In genomic region chr3:151084893-151085226, GRCh38 we compare ENCODE assay signal across 8 cellular contexts. TPM values are rescaled to one million over a fixed set of nuclear protein-coding genes. Genes with fewer than 3 reads are reported as not detected.
A peak's percentile ranks its signal among the peaks of the same experiment; 100 is the strongest.
DNase-seq lines count a peak whose midpoint lies in the region; ATAC-seq and TF ChIP-seq lines count a peak whose summit lies in the region.

No MANE protein-coding gene starts in this region.

- H3K9me2 ChIP-seq in MM.1S (replicated peaks; ENCODE audit: insufficient read depth, low read length), result no peaks in the 10 kb centered on the region

- peaks cover 11% of the 10 kb centered on the region for H3K4me1 Mint-ChIP-seq in CD4-positive, alpha-beta T cell (ENCODE audit: low read depth)
- H3K4me1 Mint-ChIP-seq in effector memory CD8-positive, alpha-beta T cell (ENCODE audit: low read depth in 2 of 2), result peaks cover 0 to 11% of the 10 kb centered on the region in 2 donors

- H3K27ac Mint-ChIP-seq in CD4-positive, alpha-beta T cell, result no peak overlapping the region
- H3K27ac Mint-ChIP-seq in effector memory CD8-positive, alpha-beta T cell, result no peak overlapping the region

- H3K9me3 ChIP-seq in CD4-positive, alpha-beta T cell (ENCODE audit: control insufficient read depth, low read length), result no peaks in the 10 kb centered on the region
- H3K9me3 ChIP-seq in MM.1S (replicated peaks; ENCODE audit: insufficient read depth, low read length) (no peaks in the 10 kb centered on the region), neuronal stem cell (replicated peaks in 1 of 2; ENCODE audit: control insufficient read depth in 2 of 2, insufficient read depth in 1 of 2, low read depth in 1 of 2, low read length in 2 of 2) (no peaks in the 10 kb centered on the region)

- no peak overlapping the region for H3K14ac ChIP-seq in neuronal stem cell (ENCODE audit: low read length)

- no peak for ATAC-seq in CD4-positive, alpha-beta T cell (ENCODE audit: poor library complexity)
- ATAC-seq in effector memory CD8-positive, alpha-beta T cell (replicated peaks), result no peak
- no peak for ATAC-seq in GM21737 (IDR thresholded peaks at IDR 0.05; ENCODE audit: unreplicated experiment)

- H2BK12ac ChIP-seq in neuronal stem cell (ENCODE audit: low read length), result no peak overlapping the region

- no peaks in the 10 kb centered on the region for H4K20me1 ChIP-seq in MM.1S (ENCODE audit: insufficient read depth, low read length)

- H3K4me2 ChIP-seq in MM.1S (ENCODE audit: low read depth, low read length), result peak overlapping the region; percentile 81
- peak overlapping the region; percentile 93 for H3K4me2 ChIP-seq in neuronal stem cell (ENCODE audit: insufficient read depth, low read length, poor library complexity, severe bottlenecking)

- no peaks in the 10 kb centered on the region for H3K9me3 Mint-ChIP-seq in CD4-positive, alpha-beta T cell
- H3K9me3 Mint-ChIP-seq in effector memory CD8-positive, alpha-beta T cell, result no peaks in the 10 kb centered on the region

- H4K91ac ChIP-seq in neuronal stem cell (ENCODE audit: low read depth, low read length, poor library complexity), result no peak overlapping the region

- WGBS in neuronal stem cell (ENCODE audit: extremely low coverage in 2 of 2, insufficient read length in 2 of 2, insufficient replicate concordance in 1 of 2), 2 donors, result no CpG with 5 or more reads among the region's 14 CpGs

- H3K27me3 ChIP-seq in CD4-positive, alpha-beta T cell (ENCODE audit: control insufficient read depth, insufficient read depth, low read length), result peaks cover 40% of the 10 kb centered on the region
- peaks cover 15% of the 10 kb centered on the region; the same call in 1 of the 2 replicates for H3K27me3 ChIP-seq in MM.1S (replicated peaks; ENCODE audit: insufficient read depth, low read length)
- peaks cover 0 to 21% (median 0%) of the 10 kb centered on the region in 3 experiments for H3K27me3 ChIP-seq in neuronal stem cell (ENCODE audit: control insufficient read depth in 3 of 3, insufficient read depth in 3 of 3, low read depth in 1 of 3, low read length in 3 of 3)

- peak overlapping the region; percentile 52 for H2BK15ac ChIP-seq in neuronal stem cell (ENCODE audit: low read length)

- intact Hi-C loops in CD4-positive, alpha-beta T cell (cut with DNase I, micrococcal nuclease), result loop anchor here in 1 of 2 experiments (5.0 kb wide), 1 partner anchor 363 kb away; no protein-coding TSS in a partner anchor

- H3K36me3 ChIP-seq in MM.1S (replicated peaks; ENCODE audit: insufficient read depth, low read length) (no peaks in the 10 kb centered on the region), neuronal stem cell (replicated peaks in 1 of 2; ENCODE audit: control insufficient read depth in 2 of 2, insufficient read depth in 2 of 2, low read length in 2 of 2) (no peaks in the 10 kb centered on the region)

- H3K79me1 ChIP-seq in neuronal stem cell (ENCODE audit: low read depth, low read length), result no peaks in the 10 kb centered on the region

- peak overlapping the region; percentile 57 for H3K23ac ChIP-seq in neuronal stem cell (ENCODE audit: low read depth, low read length, poor library complexity)

- peak overlapping the region; percentile 98 for H3K18ac ChIP-seq in neuronal stem cell (ENCODE audit: low read length)

- H3K4ac ChIP-seq in neuronal stem cell (ENCODE audit: low read length), result no peak overlapping the region

- peaks cover 4% of the 10 kb centered on the region; the same call in 1 of the 2 replicates for H3F3A ChIP-seq in MM.1S (ENCODE audit: insufficient read depth, low read length)

- peak overlapping the region; percentile 69 for H3K4me3 ChIP-seq in MM.1S (ENCODE audit: low read length)
- H3K4me3 ChIP-seq in neuronal stem cell (ENCODE audit: low read length in 2 of 2), result peak overlapping the region; percentile 69 to 87

- H3K9ac ChIP-seq in MM.1S (ENCODE audit: low read length) (peak overlapping the region; percentile 48; the same call in 1 of the 2 replicates), neuronal stem cell (ENCODE audit: low read depth, low read length, poor library complexity) (peak overlapping the region; percentile 88)

- H3K4me1 ChIP-seq in MM.1S (ENCODE audit: low read length), result peaks cover 6% of the 10 kb centered on the region
- peaks cover 3 to 8% of the 10 kb centered on the region in 2 donors for H3K4me1 ChIP-seq in neuronal stem cell (ENCODE audit: control insufficient read depth in 2 of 2, insufficient read depth in 1 of 2, low read depth in 1 of 2, low read length in 2 of 2)

- no peaks in the 10 kb centered on the region for H3K36me3 Mint-ChIP-seq in CD4-positive, alpha-beta T cell (ENCODE audit: low read depth)
- H3K36me3 Mint-ChIP-seq in effector memory CD8-positive, alpha-beta T cell (ENCODE audit: insufficient read depth), result peaks cover 12% of the 10 kb centered on the region

- peak overlapping the region; percentile 83 for H3K4me3 Mint-ChIP-seq in CD4-positive, alpha-beta T cell
- peak overlapping the region; percentile 49 to 89 for H3K4me3 Mint-ChIP-seq in effector memory CD8-positive, alpha-beta T cell

- no peak for DNase-seq in CD4-positive, alpha-beta T cell
- DNase-seq in MM.1S (no peak), neuronal stem cell (ENCODE audit: low spot score) (no peak), NCI-H187 (lab: John Stamatoyannopoulos, UW) (no peak), HPDE6-E6E7 (ENCODE audit: extremely low spot score) (no peak)
- no peak for DNase-seq in effector memory CD8-positive, alpha-beta T cell
- no peak for DNase-seq in activated effector memory CD4-positive, alpha-beta T cell treated with anti-CD3 and anti-CD28 coated beads, Interleukin-2, amount 50 U/mL, for 16 hours

- peak overlapping the region; percentile 30 for H2AK5ac ChIP-seq in neuronal stem cell (ENCODE audit: low read depth, low read length)

- no peak overlapping the region for H3K27ac ChIP-seq in CD4-positive, alpha-beta T cell (ENCODE audit: low read depth, low read length)
- H3K27ac ChIP-seq in MM.1S (ENCODE audit: low read length), result no peak overlapping the region
- no peak overlapping the region for H3K27ac ChIP-seq in neuronal stem cell (replicated peaks; ENCODE audit: low read length)

- no peaks in the 10 kb centered on the region for H3K79me2 ChIP-seq in MM.1S (ENCODE audit: low read length)

- peak overlapping the region; percentile 87 for H2BK120ac ChIP-seq in neuronal stem cell (ENCODE audit: low read depth, low read length)

- CTCF ChIA-PET in CD4-positive, alpha-beta T cell (lab: Charles Lee), result no interaction called here

- H3K27me3 Mint-ChIP-seq in CD4-positive, alpha-beta T cell, result peaks cover 57% of the 10 kb centered on the region
- peaks cover 52 to 65% of the 10 kb centered on the region in 2 donors for H3K27me3 Mint-ChIP-seq in effector memory CD8-positive, alpha-beta T cell

- POLR2A ChIA-PET in CD4-positive, alpha-beta T cell (lab: Charles Lee), result interaction anchor here (1.5 kb wide), 1 partner anchor 9 kb away, joined by 3 read pairs; no protein-coding TSS in a partner anchor

- H2AFZ ChIP-seq in MM.1S (ENCODE audit: low read length), result peak overlapping the region; percentile 78
- H2AFZ ChIP-seq in neuronal stem cell (ENCODE audit: low read length), result peak overlapping the region; percentile 100

- TF ChIP-seq CTCF in CD4-positive, alpha-beta T cell (IDR thresholded peaks at IDR 0.05), result no peak
- no peak for TF ChIP-seq CTCF in MM.1S (IDR thresholded peaks at IDR 0.05; ENCODE audit: low read length)

- H4K8ac ChIP-seq in neuronal stem cell (ENCODE audit: low read depth, low read length), result no peak overlapping the region

- H2BK5ac ChIP-seq in neuronal stem cell (ENCODE audit: low read length), result no peak overlapping the region

RNA-seq across cellular contexts. Expression of gene MED12L, which starts 0.6 kb away (rescaled TPM):
- total RNA-seq in CD4-positive, alpha-beta T cell, result under 1 TPM; 0.39 to 0.49 TPM
- 7.3 TPM for polyA plus RNA-seq in neuronal stem cell (2013, experiment 1 of 2)
- 7.6 TPM for polyA plus RNA-seq in neuronal stem cell (2013, experiment 2 of 2)
